In genomic region chr19:49579947-49580263, GRCh38 we compare ENCODE assay signal across 8 cellular contexts. TPM values are rescaled to one million over a fixed set of nuclear protein-coding genes. Genes with fewer than 3 reads are reported as not detected.
DNase-seq lines count a peak whose midpoint lies in the region; ATAC-seq, FAIRE-seq and TF ChIP-seq lines count a peak whose summit lies in the region.

No MANE protein-coding gene starts in this region.

- H4K20me1 ChIP-seq in mammary epithelial cell (ENCODE audit: insufficient read depth, low read length) = no peaks in the 10 kb centered on the region

- peak; percentile 8 for DNase-seq in AG20443 (ENCODE audit: low spot score)
- DNase-seq in mammary epithelial cell = no peak
- peak in 1 of 3 donors; percentile 31 for DNase-seq in mucosa of descending colon
- DNase-seq in stimulated activated CD4-positive, alpha-beta T cell treated with anti-CD3 and anti-CD28 coated beads, Interleukin-2, amount 100 ng/mL, for 24 hours = no peak
- DNase-seq in NCI-H1105 treated with DMSO at 0.1 percent for 48 hours (lab: John Stamatoyannopoulos, UW) = no peak
- no peak for DNase-seq in RCC 7860 (ENCODE audit: low spot score)
- DNase-seq in hypothalamus (lab: John Stamatoyannopoulos, UW) = no peak

- 0% methylated on average over 8 of the region's 8 CpGs for WGBS in mammary epithelial cell (ENCODE audit: low coverage, missing lambda C conversion rate)

- H3K9me3 ChIP-seq in mammary epithelial cell (replicated peaks; ENCODE audit: insufficient read depth, low read length) (no peaks in the 10 kb centered on the region), mucosa of descending colon (no peaks in the 10 kb centered on the region)

- peak overlapping the region; percentile 90 for H3K4me2 ChIP-seq in mammary epithelial cell (ENCODE audit: insufficient read depth, low read depth, low read length)

- FAIRE-seq in RCC 7860 (lab: Jason Lieb, UNC) = no peak

- peak overlapping the region; percentile 90 for H3K9ac ChIP-seq in mammary epithelial cell (ENCODE audit: insufficient read depth, low read length)

- ATAC-seq in HG03342 (IDR thresholded peaks at IDR 0.05; ENCODE audit: unreplicated experiment) (peak; percentile 7), mucosa of descending colon (no peak)

- H3K4me3 ChIP-seq in mammary epithelial cell (replicated peaks in 1 of 3; ENCODE audit: insufficient read depth in 1 of 3, low read depth in 2 of 3, low read length in 3 of 3) = peak overlapping the region; percentile 65 to 81 (median 80)
- peak overlapping the region; percentile 52 for H3K4me3 ChIP-seq in mucosa of descending colon

- in situ Hi-C loops in mammary epithelial cell (cut with MboI; ENCODE audit: low sequenced_read_pairs in 2 of 2) = no loop called here

- H3K36me3 ChIP-seq in mammary epithelial cell (ENCODE audit: insufficient read depth, low read length) (peaks cover 2% of the 10 kb centered on the region), mucosa of descending colon (ENCODE audit: low read depth) (no peaks in the 10 kb centered on the region)

- H2AFZ ChIP-seq in mammary epithelial cell (ENCODE audit: low read depth, low read length) = peak overlapping the region; percentile 82

- dilution Hi-C loops in mammary epithelial cell (cut with HindIII; ENCODE audit: low sequenced_read_pairs) = loop anchor here (10.0 kb wide), 1 partner anchor 125 kb away; the partner anchor contains the start of genes ALDH16A1 and PIH1D1

- CTCF ChIA-PET in mammary epithelial cell (lab: Charles Lee; ENCODE audit: low non-redundant PET) = no interaction called here

- TF ChIP-seq CTCF in mammary epithelial cell (conservative IDR thresholded peaks at IDR 0.05 in 1 of 2, IDR thresholded peaks at IDR 0.05 in 1 of 2; ENCODE audit: extremely low read depth in 1 of 2, insufficient read depth in 1 of 2, low read depth in 1 of 2, low read length in 2 of 2) (no peak), mucosa of descending colon (IDR thresholded peaks at IDR 0.05) (no peak)

- peak overlapping the region; percentile 58 for H3K27ac ChIP-seq in mammary epithelial cell (ENCODE audit: insufficient read depth, low read depth, low read length)

- H3K27me3 ChIP-seq in mammary epithelial cell (ENCODE audit: insufficient read depth, low read length) = no peaks in the 10 kb centered on the region

- BruUV-seq in mammary epithelial cell (replicated peaks; lab: Mats Ljungman, UMichigan) = no TSS peak

- peaks cover 41% of the 10 kb centered on the region for H3K79me2 ChIP-seq in mammary epithelial cell (ENCODE audit: insufficient read depth, low read length)

- peaks cover 20% of the 10 kb centered on the region for H3K4me1 ChIP-seq in mammary epithelial cell (ENCODE audit: insufficient read depth, low read length)
- H3K4me1 ChIP-seq in mucosa of descending colon (ENCODE audit: low read depth) = peaks cover 9% of the 10 kb centered on the region

- intact Hi-C loops in mammary epithelial cell (cut with micrococcal nuclease) (loop anchor here (1.0 to 10.0 kb wide), 4 partner anchors 10 to 285 kb away; partner anchors contain the start of genes PNKP and RRAS), mucosa of descending colon (cut with DNase I, micrococcal nuclease) (loop anchor here in 1 of 2 donors (10.0 kb wide), 1 partner anchor 105 kb away; the partner anchor contains the start of gene ADM5)

RNA-seq across cellular contexts. Expression of gene NOSIP, which starts 0.5 kb away (rescaled TPM):
- total RNA-seq in mammary epithelial cell = 10 to 100 TPM; 43.6 to 50.7 TPM
- 59.7 TPM for polyA plus RNA-seq in mammary epithelial cell
- 20.9 TPM for polyA minus RNA-seq in mammary epithelial cell
- total RNA-seq in mucosa of descending colon = 10 to 100 TPM; 59.2 to 72.5 (median 66.3) TPM

RNA-seq across cellular contexts. Expression of gene PRRG2, which starts 1.2 kb away (rescaled TPM):
- 10 to 100 TPM; 14.3 to 14.7 TPM for total RNA-seq in mammary epithelial cell
- 7.0 TPM for polyA plus RNA-seq in mammary epithelial cell
- not detected for polyA minus RNA-seq in mammary epithelial cell
- 10 to 100 TPM in 2 of 3 donors, 1 to 10 TPM in 1; 9.1 to 25.1 (median 18.9) TPM for total RNA-seq in mucosa of descending colon

RNA-seq across cellular contexts. Expression of gene PRR12, which starts 11.1 kb away (rescaled TPM):
- total RNA-seq in mammary epithelial cell (10 to 100 TPM in 1 of 2 donors, 1 to 10 TPM in 1; 3.5 to 23.0 TPM), mucosa of descending colon (10 to 100 TPM; 24.2 to 37.3 (median 26.2) TPM)
- polyA plus RNA-seq in mammary epithelial cell = 0.91 TPM
- 7.4 TPM for polyA minus RNA-seq in mammary epithelial cell

RNA-seq across cellular contexts. Expression of gene RCN3, which starts 52.1 kb away (rescaled TPM):
- total RNA-seq in mammary epithelial cell = under 1 TPM; 0.49 to 0.50 TPM
- polyA plus RNA-seq in mammary epithelial cell = 0.05 TPM
- polyA minus RNA-seq in mammary epithelial cell = not detected
- total RNA-seq in mucosa of descending colon = 10 to 100 TPM; 28.5 to 42.2 (median 34.0) TPM
